Comparison of ENCODE assay signal across 13 cellular contexts in the genomic region with DNA sequence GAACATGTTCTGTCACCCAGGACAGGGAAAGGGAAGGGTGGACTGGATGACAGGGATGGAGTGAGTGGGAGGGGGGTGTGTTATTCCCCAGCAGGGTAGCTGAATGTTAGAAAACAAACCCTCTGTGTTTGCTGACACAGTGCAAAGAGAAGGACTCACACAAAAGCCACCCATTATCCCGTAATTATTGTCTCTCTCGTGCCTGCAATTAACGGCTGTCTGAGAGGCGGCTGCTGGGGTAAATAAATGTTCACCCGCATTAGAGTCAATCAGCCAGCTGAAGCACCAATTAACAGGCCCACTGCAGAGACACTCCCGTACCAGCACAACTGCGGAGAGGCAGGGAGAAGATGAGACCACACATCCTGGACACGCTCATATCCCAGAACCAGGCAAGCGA. TPM values are rescaled to one million over a fixed set of nuclear protein-coding genes. Genes with fewer than 3 reads are reported as not detected.
DNase-seq lines count a peak whose midpoint lies in the region; ATAC-seq, FAIRE-seq and TF ChIP-seq lines count a peak whose summit lies in the region.
"Had no signal": no experiment of that assay in that cellular context is flagged by ENCODE, and none has a peak within 500 bp of the region (broad histone marks: within the 10 kb centered on the region; RNA-seq: fewer than 3 reads in every experiment).

No MANE protein-coding gene starts in this region.

- DNase-seq in COR-L47 (lab: John Stamatoyannopoulos, UW), result peak; percentile 98
- peak; percentile 64 for DNase-seq in NCI-H128 (lab: John Stamatoyannopoulos, UW; ENCODE audit: unreplicated experiment)
- DNase-seq in NCI-H2171 (lab: John Stamatoyannopoulos, UW), result peak; percentile 17
- no peak for DNase-seq in MG63
- DNase-seq in mucosa of descending colon, result no peak
- no peak for DNase-seq in activated CD4-positive, alpha-beta T cell treated with anti-CD3 and anti-CD28 coated beads for 36 hours
- DNase-seq: activated CD4-positive, alpha-beta T cell treated with anti-CD3 and anti-CD28 coated beads for 1 hour; activated CD8-positive, alpha-beta memory T cell treated with anti-CD3 and anti-CD28 coated beads, Interleukin-2, amount 50 U/mL, for 48 hours; stimulated activated CD4-positive, alpha-beta T cell treated with anti-CD3 and anti-CD28 coated beads, Interleukin-4, amount 100 ng/mL, for 1 hour had no signal

- no peak for TF ChIP-seq CTCF in mucosa of descending colon (IDR thresholded peaks at IDR 0.05)

- H3K36me3 ChIP-seq in MG63 (no peaks in the 10 kb centered on the region), mucosa of descending colon (ENCODE audit: low read depth) (no peaks in the 10 kb centered on the region)
- H3K36me3 ChIP-seq: tibial nerve had no signal

- peak; percentile 33 for FAIRE-seq in islet of Langerhans (lab: Jason Lieb, UNC)

- H3K4me3 Mint-ChIP-seq in activated CD4-positive, alpha-beta T cell treated with anti-CD3 and anti-CD28 coated beads for 36 hours, result no peak overlapping the region
- H3K4me3 Mint-ChIP-seq: activated naive CD8-positive, alpha-beta T cell had no signal

- no peak overlapping the region for H3K4me3 ChIP-seq in MG63
- H3K4me3 ChIP-seq in mucosa of descending colon, result no peak overlapping the region
- H3K4me3 ChIP-seq: tibial nerve had no signal

- no peak for ATAC-seq in GM18517 (IDR thresholded peaks at IDR 0.05; ENCODE audit: unreplicated experiment)
- ATAC-seq in mucosa of descending colon, result no peak
- ATAC-seq in activated CD4-positive, alpha-beta T cell treated with anti-CD3 and anti-CD28 coated beads for 36 hours, result no peak

- peaks cover 62% of the 10 kb centered on the region for H3K4me1 ChIP-seq in mucosa of descending colon (ENCODE audit: low read depth)

- no peak overlapping the region for H3K27ac Mint-ChIP-seq in activated CD4-positive, alpha-beta T cell treated with anti-CD3 and anti-CD28 coated beads for 36 hours
- H3K27ac Mint-ChIP-seq: activated naive CD8-positive, alpha-beta T cell had no signal

- H3K27me3 Mint-ChIP-seq in activated CD4-positive, alpha-beta T cell treated with anti-CD3 and anti-CD28 coated beads for 36 hours, result no peaks in the 10 kb centered on the region

- H3K36me3 Mint-ChIP-seq in activated CD4-positive, alpha-beta T cell treated with anti-CD3 and anti-CD28 coated beads for 36 hours (ENCODE audit: low read depth), result no peaks in the 10 kb centered on the region
- H3K36me3 Mint-ChIP-seq: activated naive CD8-positive, alpha-beta T cell had no signal

- intact Hi-C loops in mucosa of descending colon (cut with DNase I, micrococcal nuclease), result no loop called here
- intact Hi-C loops in activated CD4-positive, alpha-beta T cell treated with anti-CD3 and anti-CD28 coated beads for 36 hours (cut with DNase I, micrococcal nuclease), result no loop called here

- no peaks in the 10 kb centered on the region for H3K27me3 ChIP-seq in MG63
- H3K27me3 ChIP-seq: tibial nerve had no signal

- H3K4me1 Mint-ChIP-seq in activated CD4-positive, alpha-beta T cell treated with anti-CD3 and anti-CD28 coated beads for 36 hours, result no peaks in the 10 kb centered on the region

- no peaks in the 10 kb centered on the region for H3K9me3 ChIP-seq in MG63
- no peaks in the 10 kb centered on the region for H3K9me3 ChIP-seq in mucosa of descending colon
- H3K9me3 ChIP-seq: tibial nerve had no signal

- CTCF ChIA-PET in activated CD4-positive, alpha-beta T cell treated with anti-CD3 and anti-CD28 coated beads for 36 hours (lab: Charles Lee), result interaction anchor here (0.7 to 1.3 kb wide), 4 partner anchors 81 to 226 kb away, joined by 3 read pairs; no protein-coding TSS in a partner anchor

- no peaks in the 10 kb centered on the region for H3K9me3 Mint-ChIP-seq in activated CD4-positive, alpha-beta T cell treated with anti-CD3 and anti-CD28 coated beads for 36 hours (ENCODE audit: low read depth)

- POLR2A ChIA-PET in activated CD4-positive, alpha-beta T cell treated with anti-CD3 and anti-CD28 coated beads for 36 hours (lab: Charles Lee), result no interaction called here

RNA-seq across cellular contexts. Expression of a gene that starts 19.6 kb away (rescaled TPM):
- not detected in 2 replicates for total RNA-seq in MG63 (2014; rRNA removed; shearing (Covaris generic); ENCODE audit: low replicate concordance)
- 100 to 1,000 TPM in 2 of 3 donors, 10 to 100 TPM in 1; 82.4 to 154 (median 115) TPM for total RNA-seq in mucosa of descending colon
- total RNA-seq in activated CD4-positive, alpha-beta T cell treated with anti-CD3 and anti-CD28 coated beads for 36 hours, result under 1 TPM; 0.86 to 0.87 TPM

Comparison
In these comparisons a context has a peak if more than half of its experiments do, and no peak if none do; other contexts are left out.
1. DNase-seq: peak in COR-L47 (single experiment), NCI-H128 (single experiment) and NCI-H2171 (single experiment); none in MG63 (single experiment), mucosa of descending colon (0 of 3) and activated CD4-positive, alpha-beta T cell treated with anti-CD3 and anti-CD28 coated beads for 36 hours (single experiment).
2. RNA of a gene that starts 19.6 kb away (total RNA-seq): 82.4 to 154 TPM in mucosa of descending colon; 0.86 to 0.87 TPM in activated CD4-positive, alpha-beta T cell treated with anti-CD3 and anti-CD28 coated beads for 36 hours and not detected in MG63; every median in the first group is over 10 times any median in the second.